In the genomic region with DNA sequence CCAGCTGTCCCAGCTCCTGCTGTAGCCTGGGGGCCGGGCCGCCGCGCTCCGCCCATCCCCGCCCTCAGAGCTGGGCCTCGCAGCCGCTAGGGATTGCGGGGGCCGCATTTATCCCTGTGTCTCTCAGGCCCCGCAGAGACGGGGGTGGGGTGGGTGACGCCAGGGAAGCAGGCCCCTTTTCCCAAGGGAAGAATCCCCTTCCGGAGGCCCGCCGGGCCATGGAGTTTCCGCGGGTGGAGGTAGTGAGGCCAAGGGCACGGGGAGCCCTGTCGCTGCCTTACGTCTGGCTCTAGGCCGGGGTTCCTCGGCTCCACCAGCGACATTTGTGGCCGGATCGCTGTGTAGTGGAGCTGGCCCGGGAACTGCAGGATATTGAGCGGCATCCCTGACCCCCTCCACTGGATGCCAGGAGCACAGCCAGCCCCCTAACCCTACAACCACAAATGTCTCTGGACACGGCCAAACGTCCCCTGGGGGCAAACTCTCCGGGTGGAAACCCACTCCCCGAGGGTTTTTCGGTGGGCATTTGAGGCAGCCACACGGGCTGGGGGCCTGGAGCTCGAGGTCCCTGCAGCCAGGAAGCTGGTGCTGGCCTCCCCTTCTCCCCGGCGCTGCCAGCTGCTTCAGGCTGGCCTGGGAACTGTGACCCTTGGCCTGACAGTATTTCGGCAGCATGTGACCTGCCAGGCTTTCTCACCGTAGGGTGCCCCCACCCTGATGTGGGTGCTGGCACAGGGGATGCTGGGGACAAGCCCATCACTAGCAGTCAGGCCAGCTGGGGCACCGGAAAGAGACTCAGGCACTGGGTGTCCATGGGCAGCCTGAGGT, we compare ENCODE assay signal across 8 cellular contexts. TPM values are rescaled to one million over a fixed set of nuclear protein-coding genes. Genes with fewer than 3 reads are reported as not detected.
DNase-seq lines count a peak whose midpoint lies in the region; ATAC-seq, FAIRE-seq and TF ChIP-seq lines count a peak whose summit lies in the region.

No MANE protein-coding gene starts in this region.

- TF ChIP-seq CTCF in epithelial cell of proximal tubule (conservative IDR thresholded peaks at IDR 0.05; ENCODE audit: low read depth, low read length) = peak; percentile 4
- peak in 5 of 6 experiments; percentile 31 to 53 (median 46) for TF ChIP-seq CTCF in upper lobe of left lung (IDR thresholded peaks at IDR 0.05)

- H3K9me3 ChIP-seq in SK-N-MC (ENCODE audit: low read depth, low read length) (no peaks in the 10 kb centered on the region), mucosa of stomach (ENCODE audit: control insufficient read depth, low read length) (no peaks in the 10 kb centered on the region), upper lobe of left lung (no peaks in the 10 kb centered on the region)

- no peak for FAIRE-seq in RCC 7860 (lab: Jason Lieb, UNC)

- H3K9ac ChIP-seq in SK-N-MC (ENCODE audit: insufficient read length) = peak overlapping the region; percentile 57
- peak overlapping the region; percentile 69 for H3K9ac ChIP-seq in mucosa of stomach (ENCODE audit: low read length)

- H3K36me3 ChIP-seq in SK-N-MC (ENCODE audit: insufficient read depth, low read length) (no peaks in the 10 kb centered on the region), mucosa of stomach (ENCODE audit: control insufficient read depth, insufficient read depth, low read length) (no peaks in the 10 kb centered on the region), upper lobe of left lung (no peaks in the 10 kb centered on the region)

- TF ChIP-seq EP300 in upper lobe of left lung (IDR thresholded peaks at IDR 0.05) = peak in 1 of 4 donors; percentile 12

- peak in 2 of 4 donors; percentile 27 to 76 for TF ChIP-seq POLR2A in upper lobe of left lung (IDR thresholded peaks at IDR 0.05)

- H3K4me3 ChIP-seq in SK-N-MC (peak overlapping the region; percentile 72), epithelial cell of proximal tubule (ENCODE audit: low read depth, low read length) (peak overlapping the region; percentile 45), mucosa of stomach (ENCODE audit: low read length) (peak overlapping the region; percentile 15), upper lobe of left lung (peak overlapping the region; percentile 13 to 51 (median 43))

- H3K27ac ChIP-seq in SK-N-MC (peak overlapping the region; percentile 70), upper lobe of left lung (peak overlapping the region; percentile 65 to 87 (median 84))

- H3K4me1 ChIP-seq in mucosa of stomach (ENCODE audit: control insufficient read depth, insufficient read depth, low read length) = peaks cover 48% of the 10 kb centered on the region
- peaks cover 27 to 39% (median 35%) of the 10 kb centered on the region in 4 donors for H3K4me1 ChIP-seq in upper lobe of left lung

- ATAC-seq in GM19455 (IDR thresholded peaks at IDR 0.05; ENCODE audit: unreplicated experiment) = peak; percentile 82
- peak; percentile 64 for ATAC-seq in HG03558 (IDR thresholded peaks at IDR 0.05; ENCODE audit: extremely low read depth, unreplicated experiment)
- ATAC-seq in upper lobe of left lung (ENCODE audit: low FRiP score in 2 of 2) = peak; percentile 66 to 94

- H3K27me3 ChIP-seq in mucosa of stomach (ENCODE audit: control insufficient read depth, insufficient read depth, low read length) (no peaks in the 10 kb centered on the region), upper lobe of left lung (no peaks in the 10 kb centered on the region)

- DNase-seq in DMS 273 (lab: John Stamatoyannopoulos, UW; ENCODE audit: unreplicated experiment) (peak; percentile 97), SK-N-MC (ENCODE audit: low read depth, low spot score) (no peak), epithelial cell of proximal tubule (ENCODE audit: low read depth) (no peak), upper lobe of left lung (peak; percentile 96 to 98), RCC 7860 (ENCODE audit: low spot score) (no peak)

- WGBS in upper lobe of left lung, 2 donors = 1 to 18% methylated on average over 13 to 15 of the region's 40 CpGs

RNA-seq across cellular contexts. Expression of gene CD300A, which starts 12.0 kb away (rescaled TPM):
- total RNA-seq in epithelial cell of proximal tubule = not detected in 2 replicates
- 10 to 100 TPM; 10.7 to 26.5 (median 18.0) TPM for total RNA-seq in upper lobe of left lung

RNA-seq across cellular contexts. Expression of gene GPRC5C, which starts 22.5 kb away (rescaled TPM):
- 48.3 and 61.7 TPM in 2 replicates for total RNA-seq in epithelial cell of proximal tubule
- 10 to 100 TPM; 50.7 to 88.4 (median 56.4) TPM for total RNA-seq in upper lobe of left lung

Comparison
In these comparisons a context has a peak if more than half of its experiments do, and no peak if none do; other contexts are left out.
1. DNase-seq: peak in DMS 273 (single experiment) and upper lobe of left lung (2 of 2); none in SK-N-MC (single experiment), epithelial cell of proximal tubule (single experiment) and RCC 7860 (single experiment).
2. H3K4me3 ChIP-seq: peak in every context shown above with its lines; median percentile 72 in SK-N-MC; 45 in epithelial cell of proximal tubule; 43 in upper lobe of left lung; 15 in mucosa of stomach.
3. RNA of gene CD300A, which starts 12.0 kb away (total RNA-seq): 10.7 to 26.5 TPM in upper lobe of left lung; not detected in epithelial cell of proximal tubule; every median in the first group is over 10 times any median in the second.
4. Peak in every context shown above with its lines, with median percentiles within 50 percentile points of each other: ATAC-seq.